ENCODE assay signal across 1 cellular context in genomic region chr3:15043772-15044171, GRCh38.
TF ChIP-seq lines count a peak whose summit lies in the region.

No MANE protein-coding gene starts in this region.

TF ChIP-seq in K562, 482 proteins besides CTCF, POLR2A, EP300 and RAD21 (continued from another document):
- TF ChIP-seq CUX1 (CRISPR knock-in tag; IDR thresholded peaks at IDR 0.05) (no peak), PHB (CRISPR knock-in tag; IDR thresholded peaks at IDR 0.05) (no peak), FOXJ3 (CRISPR knock-in tag; IDR thresholded peaks at IDR 0.05) (no peak), TAF7 (tag; IDR thresholded peaks at IDR 0.05) (no peak), CHD2 (IDR thresholded peaks at IDR 0.05; ENCODE audit: low read depth, low read length) (no peak), HOXB6 (CRISPR knock-in tag; IDR thresholded peaks at IDR 0.05; ENCODE audit: borderline replicate concordance) (no peak), SMARCC2 (IDR thresholded peaks at IDR 0.05; ENCODE audit: low read depth) (no peak), TFE3 (CRISPR knock-in tag; IDR thresholded peaks at IDR 0.05) (no peak), PRMT5 (CRISPR knock-in tag; IDR thresholded peaks at IDR 0.05) (no peak), ILF3 (IDR thresholded peaks at IDR 0.05; ENCODE audit: borderline replicate concordance) (no peak), ZNF639 (CRISPR knock-in tag; conservative IDR thresholded peaks at IDR 0.05 in 1 of 2, IDR thresholded peaks at IDR 0.05 in 1 of 2) (no peak), KAT2B (IDR thresholded peaks at IDR 0.05; ENCODE audit: low read depth, low read length) (no peak), ZNF764 (CRISPR knock-in tag; IDR thresholded peaks at IDR 0.05; ENCODE audit: low read depth) (no peak), GABPA (tag; conservative IDR thresholded peaks at IDR 0.05; ENCODE audit: low read depth) (no peak), HDAC8 (tag; IDR thresholded peaks at IDR 0.05) (no peak), ZNF24 (IDR thresholded peaks at IDR 0.05) (no peak), NR3C1 (CRISPR knock-in tag; IDR thresholded peaks at IDR 0.05) (no peak), EZH2 (IDR thresholded peaks at IDR 0.05; ENCODE audit: borderline replicate concordance, low read depth, low read length) (no peak), ZNF644 (tag; IDR thresholded peaks at IDR 0.05; ENCODE audit: low read depth) (no peak), PHF8 (IDR thresholded peaks at IDR 0.05; ENCODE audit: borderline replicate concordance, low read length) (no peak), HCFC1 (IDR thresholded peaks at IDR 0.05; ENCODE audit: low read depth, low read length) (no peak), HDAC3 (IDR thresholded peaks at IDR 0.05; ENCODE audit: borderline replicate concordance, partially characterized antibody) (no peak), ZNF589 (CRISPR knock-in tag; IDR thresholded peaks at IDR 0.05; ENCODE audit: low read depth) (no peak), MEF2D (tag; conservative IDR thresholded peaks at IDR 0.05; ENCODE audit: low read depth) (no peak), CBFB (CRISPR knock-in tag; IDR thresholded peaks at IDR 0.05) (no peak), CREM (IDR thresholded peaks at IDR 0.05; ENCODE audit: low read depth) (no peak), PREB (CRISPR knock-in tag; IDR thresholded peaks at IDR 0.05) (no peak), THRAP3 (IDR thresholded peaks at IDR 0.05; ENCODE audit: borderline replicate concordance) (no peak), HNRNPH1 (optimal IDR thresholded peaks at IDR 0.05; ENCODE audit: low read depth, low read length) (no peak), DNMT1 (IDR thresholded peaks at IDR 0.05) (no peak), ZC3H4 (CRISPR knock-in tag; IDR thresholded peaks at IDR 0.05; ENCODE audit: borderline replicate concordance) (no peak), NUFIP1 (IDR thresholded peaks at IDR 0.05; ENCODE audit: partially characterized antibody) (no peak), ZBTB34 (CRISPR knock-in tag; IDR thresholded peaks at IDR 0.05) (no peak), FOXO4 (CRISPR knock-in tag; IDR thresholded peaks at IDR 0.05) (no peak)
